29 cellular contexts compared by ENCODE assay signal in the genomic region with DNA sequence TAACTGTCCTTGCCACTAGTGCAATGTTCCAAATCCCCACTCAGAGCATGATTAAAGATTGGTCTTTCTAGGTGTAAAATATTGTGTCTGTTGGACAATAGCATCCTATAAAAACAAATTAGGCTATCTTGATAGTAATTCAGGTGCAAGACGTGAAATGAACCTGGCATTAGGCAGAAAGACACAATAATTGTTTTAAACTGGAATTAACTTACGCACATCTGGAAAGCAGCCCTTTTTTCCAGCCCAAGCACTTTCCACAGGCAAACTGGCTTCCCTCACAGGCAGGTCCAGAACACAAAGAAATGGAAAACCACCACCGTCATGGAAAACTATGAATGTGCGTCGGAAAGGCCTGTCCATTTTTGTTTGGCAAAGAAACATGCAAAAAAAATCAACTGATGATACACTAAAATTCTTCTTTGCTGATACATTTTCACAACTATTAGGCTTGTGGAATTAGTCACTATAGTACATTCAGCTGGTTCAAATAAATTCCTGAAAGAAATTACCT.
"Had no signal": no experiment of that assay in that cellular context is flagged by ENCODE, and none has a peak within 500 bp of the region (broad histone marks: within the 10 kb centered on the region; RNA-seq: fewer than 3 reads in every experiment).

No MANE protein-coding gene starts in this region.

- H3K27ac ChIP-seq: brain microvascular endothelial cell, cardiac muscle cell, Peyer's patch, RWPE1, SJCRH30 had no signal

- ATAC-seq: activated CD8-positive, alpha-beta memory T cell treated with anti-CD3 and anti-CD28 coated beads, Interleukin-2, amount 10 ng/mL, durations not matched to agents 7 days and 5 days; T-helper 17 cell had no signal

- H3K27me3 ChIP-seq: brain microvascular endothelial cell, cardiac muscle cell, Peyer's patch, SJCRH30 had no signal

- H3K4me1 ChIP-seq: Peyer's patch, SJCRH30 had no signal

- DNase-seq: activated B cell treated with CpG ODN at 0.5 μM for 24 hours; activated CD4-positive, alpha-beta T cell treated with anti-CD3 and anti-CD28 coated beads for 1 hour; activated CD4-positive, alpha-beta T cell treated with anti-CD3 and anti-CD28 coated beads, Interleukin-2, amount 10 ng/mL, durations not matched to agents 24 days and 14 days; activated CD4-positive, alpha-beta T cell treated with anti-CD3 and anti-CD28 coated beads, Interleukin-2, amount 50 U/mL, for 48 hours; activated CD8-positive, alpha-beta memory T cell treated with anti-CD3 and anti-CD28 coated beads, Interleukin-2, amount 10 ng/mL, durations not matched to agents 7 days and 5 days; activated gamma-delta T cell; activated naive CD4-positive, alpha-beta T cell treated with anti-CD3 and anti-CD28 coated beads for 36 hours; activated T-cell treated with anti-CD3 and anti-CD28 coated beads, Interleukin-2, amount 50 U/mL, for 24 hours; amygdala; brain microvascular endothelial cell; Karpas-422; MM.1S; NCI-H1105; NCI-H1436; NCI-H1694 treated with DMSO at 0.1 percent for 48 hours; NCI-H2029 treated with DMSO at 0.1 percent for 48 hours; NCI-H345; NCI-H510A; NCI-H526 treated with DMSO at 0.1 percent for 48 hours; NCI-H82; NK-92 treated with Interleukin-12 subunit alpha and Interleukin-12 subunit beta, amount 100 ng/mL, for 24 hours; OCI-M1; Peyer's patch; Right ventricle myocardium superior; SJCRH30; T-helper 17 cell; T-helper 9 cell had no signal

- H3K9me3 ChIP-seq: Peyer's patch, SJCRH30 had no signal

- H3K36me3 ChIP-seq: brain microvascular endothelial cell, cardiac muscle cell, Peyer's patch, SJCRH30 had no signal

- H3K4me3 ChIP-seq: cardiac muscle cell, Peyer's patch, SJCRH30 had no signal
